Comparison of ENCODE assay signal across 8 cellular contexts in the genomic region with DNA sequence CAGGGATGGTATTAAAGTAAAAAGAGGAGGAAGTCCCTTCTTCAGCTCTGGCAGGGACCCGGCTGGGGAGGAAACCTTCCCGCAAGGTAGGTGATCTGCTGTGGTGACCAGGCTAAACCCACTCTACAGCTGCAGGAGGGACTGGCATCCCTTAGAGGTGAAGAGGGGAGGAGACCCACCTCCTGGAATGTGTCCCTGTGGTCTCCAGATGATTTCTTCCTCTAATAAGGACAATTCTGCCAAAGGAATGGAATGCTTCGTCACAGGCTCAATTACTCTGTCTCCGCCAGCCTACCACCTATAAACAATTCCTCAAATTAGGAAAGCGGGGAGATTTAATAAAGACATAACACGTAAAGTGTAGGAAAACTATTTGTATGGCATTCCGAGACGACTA. TPM values are rescaled to one million over a fixed set of nuclear protein-coding genes. Genes with fewer than 3 reads are reported as not detected.
DNase-seq lines count a peak whose midpoint lies in the region; ATAC-seq and TF ChIP-seq lines count a peak whose summit lies in the region.

No MANE protein-coding gene starts in this region.

- H3K27ac ChIP-seq in gastroesophageal sphincter (peak overlapping the region in 3 of 4 donors; percentile 95 to 99 (median 98)), prostate gland (peak overlapping the region; percentile 77 to 95)

- intact Hi-C loops in activated B cell treated with CpG ODN at 0.5 μM for 24 hours (cut with micrococcal nuclease) = loop anchor here (1.0 to 10.0 kb wide), 13 partner anchors 47 to 1385 kb away; a partner anchor contains a TSS
- intact Hi-C loops in prostate gland (cut with DNase I) = loop anchor here (5.0 to 10.0 kb wide), 2 partner anchors 681 to 1137 kb away; no protein-coding TSS in a partner anchor

- H3K4me1 ChIP-seq in gastroesophageal sphincter (peaks cover 0 to 34% (median 5%) of the 10 kb centered on the region in 3 donors), prostate gland (replicated peaks) (no peaks in the 10 kb centered on the region)

- H3K27me3 Mint-ChIP-seq in activated B cell treated with CpG ODN at 0.5 μM for 24 hours = no peaks in the 10 kb centered on the region

- WGBS in gastroesophageal sphincter (ENCODE audit: low coverage in 1 of 2), 2 donors = 16 to 26% methylated on average over 8 of the region's 8 CpGs
- WGBS in prostate gland = 8% methylated on average over 8 of the region's 8 CpGs

- peak overlapping the region; percentile 88 for H3K4me3 Mint-ChIP-seq in activated B cell treated with CpG ODN at 0.5 μM for 24 hours

- peaks cover 9% of the 10 kb centered on the region for H3K36me3 Mint-ChIP-seq in activated B cell treated with CpG ODN at 0.5 μM for 24 hours (ENCODE audit: low read depth)

- H3K4me3 ChIP-seq in gastroesophageal sphincter = peak overlapping the region; percentile 37 to 88
- H3K4me3 ChIP-seq in prostate gland = peak overlapping the region; percentile 76 to 85

- DNase-seq in NCI-H526 (lab: John Stamatoyannopoulos, UW) (peak; percentile 28 to 48), NCI-H526 treated with DMSO at 0.1 percent for 48 hours (lab: John Stamatoyannopoulos, UW) (no peak), activated B cell treated with CpG ODN at 0.5 μM for 24 hours (peak; percentile 16), prostate gland (ENCODE audit: low spot score) (peak; percentile 8), epidermal melanocyte (ENCODE audit: insufficient read length, low spot score) (no peak)

- no peak for TF ChIP-seq CTCF in activated B cell treated with CpG ODN at 0.5 μM for 24 hours (IDR thresholded peaks at IDR 0.05)
- TF ChIP-seq CTCF in gastroesophageal sphincter (IDR thresholded peaks at IDR 0.05) = no peak
- no peak for TF ChIP-seq CTCF in prostate gland (IDR thresholded peaks at IDR 0.05)

- no peaks in the 10 kb centered on the region for H3K9me3 Mint-ChIP-seq in activated B cell treated with CpG ODN at 0.5 μM for 24 hours

- H3K27ac Mint-ChIP-seq in activated B cell treated with CpG ODN at 0.5 μM for 24 hours = peak overlapping the region; percentile 77

- POLR2A ChIA-PET in activated B cell treated with CpG ODN at 0.5 μM for 24 hours (lab: Charles Lee) = interaction anchor here (0.7 to 1.6 kb wide), 12 partner anchors 39 to 1138 kb away, joined by 3 to 10 read pairs (median 6); a partner anchor contains a TSS

- no peaks in the 10 kb centered on the region for H3K36me3 ChIP-seq in gastroesophageal sphincter
- no peaks in the 10 kb centered on the region for H3K36me3 ChIP-seq in prostate gland

- ATAC-seq in activated B cell treated with CpG ODN at 0.5 μM for 24 hours (ENCODE audit: low read depth) (no peak), gastroesophageal sphincter (no peak), HG02973 (IDR thresholded peaks at IDR 0.05; ENCODE audit: unreplicated experiment) (no peak), GM21381 (IDR thresholded peaks at IDR 0.05; ENCODE audit: unreplicated experiment) (no peak)

- H3K9me3 ChIP-seq in gastroesophageal sphincter = no peaks in the 10 kb centered on the region
- H3K9me3 ChIP-seq in prostate gland = no peaks in the 10 kb centered on the region

- no peak for TF ChIP-seq EP300 in gastroesophageal sphincter (IDR thresholded peaks at IDR 0.05)

- peaks cover 40% of the 10 kb centered on the region for H3K4me1 Mint-ChIP-seq in activated B cell treated with CpG ODN at 0.5 μM for 24 hours

- CTCF ChIA-PET in activated B cell treated with CpG ODN at 0.5 μM for 24 hours (lab: Charles Lee) = interaction anchor here (0.6 to 2.1 kb wide), 27 partner anchors 10 to 1138 kb away, joined by 3 to 24 read pairs (median 4); a partner anchor contains a TSS

- H3K27me3 ChIP-seq in gastroesophageal sphincter = no peaks in the 10 kb centered on the region
- no peaks in the 10 kb centered on the region for H3K27me3 ChIP-seq in prostate gland (replicated peaks; ENCODE audit: insufficient read depth)

- TF ChIP-seq POLR2A in gastroesophageal sphincter (IDR thresholded peaks at IDR 0.05) (no peak), prostate gland (IDR thresholded peaks at IDR 0.05) (no peak)

RNA-seq across cellular contexts. Expression of a gene that starts 0.6 kb away (rescaled TPM):
- total RNA-seq in activated B cell treated with CpG ODN at 0.5 μM for 24 hours = 47.2 and 49.4 TPM in 2 replicates
- total RNA-seq in gastroesophageal sphincter = 10 to 100 TPM; 37.1 to 78.9 (median 44.9) TPM
- 10 to 100 TPM; 37.0 to 63.3 TPM for total RNA-seq in prostate gland

RNA-seq across cellular contexts. Expression of a gene that starts 47.0 kb away (rescaled TPM):
- total RNA-seq in activated B cell treated with CpG ODN at 0.5 μM for 24 hours (118 and 153 TPM in 2 replicates), gastroesophageal sphincter (100 to 1,000 TPM in 2 of 4 donors, 10 to 100 TPM in 2; 78.7 to 287 (median 127) TPM), prostate gland (100 to 1,000 TPM in 1 of 2 donors, 10 to 100 TPM in 1; 80.9 to 475 TPM)

Comparison
In these comparisons a context has a peak if more than half of its experiments do, and no peak if none do; other contexts are left out.
1. DNase-seq: peak in NCI-H526 (2 of 2), activated B cell treated with CpG ODN at 0.5 μM for 24 hours (single experiment) and prostate gland (single experiment); none in NCI-H526 treated with DMSO at 0.1 percent for 48 hours (single experiment) and epidermal melanocyte (single experiment).